ENCODE assay signal across 19 cellular contexts in genomic region chr16:55641430-55642056, GRCh38. TPM values are rescaled to one million over a fixed set of nuclear protein-coding genes. Genes with fewer than 3 reads are reported as not detected.
DNase-seq lines count a peak whose midpoint lies in the region; ATAC-seq, FAIRE-seq and TF ChIP-seq lines count a peak whose summit lies in the region.
"Had no signal": no experiment of that assay in that cellular context is flagged by ENCODE, and none has a peak within 500 bp of the region (broad histone marks: within the 10 kb centered on the region; RNA-seq: fewer than 3 reads in every experiment).

No MANE protein-coding gene starts in this region.

- no peak for TF ChIP-seq CTCF in H9 (conservative IDR thresholded peaks at IDR 0.05)
- TF ChIP-seq CTCF in HepG2 (CRISPR knock-in tag; IDR thresholded peaks at IDR 0.05), result no peak

- no CpG with 5 or more reads among the region's 7 CpGs for WGBS in H9 (ENCODE audit: extremely low coverage, insufficient read length, low lambda C conversion rate)
- WGBS in HepG2 (ENCODE audit: low lambda C conversion rate), result 41% methylated on average over 7 of the region's 7 CpGs

- H3K4me1 Mint-ChIP-seq in H9, result peaks cover 14% of the 10 kb centered on the region in 2 experiments
- H3K4me1 Mint-ChIP-seq: CD14-positive monocyte had no signal

- H3K4me2 ChIP-seq in H9 (ENCODE audit: insufficient read depth, insufficient read length, low read length), result no peak overlapping the region
- H3K4me2 ChIP-seq in HepG2 (ENCODE audit: low read depth, low read length), result peak overlapping the region; percentile 19

- H4K8ac ChIP-seq in H9 (replicated peaks; ENCODE audit: insufficient read length, low read depth, low read length), result no peak overlapping the region

- no peak overlapping the region for H2AFZ ChIP-seq in H9 (ENCODE audit: low read length)
- no peak overlapping the region for H2AFZ ChIP-seq in HepG2 (ENCODE audit: low read length)

- H3K9me3 ChIP-seq in H9 (ENCODE audit: control insufficient read depth, low read depth, low read length), result no peaks in the 10 kb centered on the region
- no peaks in the 10 kb centered on the region for H3K9me3 ChIP-seq in HepG2 (ENCODE audit: low read length)
- H3K9me3 ChIP-seq: HAP-1 had no signal

- H3K4ac ChIP-seq in H9 (ENCODE audit: low read depth, low read length), result no peak overlapping the region

- H2AK5ac ChIP-seq in H9 (ENCODE audit: insufficient read length, low read length), result no peak overlapping the region

- ATAC-seq in HepG2, result no peak
- ATAC-seq in HG02852 (IDR thresholded peaks at IDR 0.05; ENCODE audit: unreplicated experiment), result no peak

- no peak overlapping the region for H3K4me3 ChIP-seq in HepG2 (replicated peaks in 1 of 3; ENCODE audit: insufficient read depth in 1 of 3, low read depth in 2 of 3, low read length in 3 of 3)
- H3K4me3 ChIP-seq: HAP-1 had no signal

- peaks cover 22% of the 10 kb centered on the region for H3K27me3 Mint-ChIP-seq in H9 (ENCODE audit: low read depth)

- FAIRE-seq in endometrium (lab: Jason Lieb, UNC), result peak; percentile 8
- peak; percentile 57 for FAIRE-seq in HepG2 (lab: Jason Lieb, UNC)

- no peak overlapping the region for H3K23ac ChIP-seq in H9 (ENCODE audit: insufficient read length, low read depth, low read length)

- no peak overlapping the region for H3K4me3 Mint-ChIP-seq in H9
- H3K4me3 Mint-ChIP-seq: CD14-positive monocyte had no signal

- H3K9ac ChIP-seq in H9 (ENCODE audit: extremely low read depth, insufficient read length, low read length), result no peak overlapping the region
- H3K9ac ChIP-seq in HepG2 (ENCODE audit: insufficient read depth, low read depth, low read length), result no peak overlapping the region

- intact Hi-C loops in HepG2 (cut with micrococcal nuclease; ENCODE audit: unreplicated experiment), result loop anchor here (2.0 kb wide), 1 partner anchor 133 kb away; the partner anchor contains the start of gene LPCAT2

- H4K91ac ChIP-seq in H9 (ENCODE audit: insufficient read length, low read depth, low read length), result no peak overlapping the region

- H3K9me3 Mint-ChIP-seq in H9, result no peaks in the 10 kb centered on the region
- H3K9me3 Mint-ChIP-seq: CD14-positive monocyte had no signal

- H3K79me2 ChIP-seq in H9 (ENCODE audit: insufficient read depth, low read length) (no peaks in the 10 kb centered on the region), HepG2 (ENCODE audit: insufficient read depth, low read length) (no peaks in the 10 kb centered on the region)

- H3K27ac Mint-ChIP-seq in H9, result no peak overlapping the region
- H3K27ac Mint-ChIP-seq: CD14-positive monocyte had no signal

- H3K27me3 ChIP-seq in H9 (ENCODE audit: insufficient read depth, low read length) (no peaks in the 10 kb centered on the region), HepG2 (ENCODE audit: control insufficient read depth in 1 of 2, insufficient read depth in 2 of 2, low read length in 2 of 2) (no peaks in the 10 kb centered on the region)

- POLR2A ChIA-PET in HepG2 (lab: Yijun Ruan, JAX), result interaction anchor here (1.1 kb wide), 1 partner anchor 19 kb away, joined by 8 read pairs; no protein-coding TSS in a partner anchor

- DNase-seq in AG08396 (ENCODE audit: low spot score), result peak; percentile 58
- DNase-seq in H9, result peak; percentile 12
- peak; percentile 42 for DNase-seq in HepG2 (ENCODE audit: low spot score)
- no peak for DNase-seq in cortex of kidney (lab: John Stamatoyannopoulos, UW)
- DNase-seq in KBM-7, result no peak
- DNase-seq in SIG-M5 (lab: John Stamatoyannopoulos, UW), result no peak
- DNase-seq: NCI-H1436, NCI-H2029, NCI-H2171, NCI-H446 treated with DMSO at 0.1 percent for 48 hours, NCI-H748 treated with DMSO at 0.1 percent for 48 hours, OCI-M1, RPMI8226 had no signal

- no peaks in the 10 kb centered on the region for H3K4me1 ChIP-seq in H9 (ENCODE audit: insufficient read depth, low read length)
- H3K4me1 ChIP-seq in HepG2 (ENCODE audit: insufficient read depth, low read length), result peaks cover 58% of the 10 kb centered on the region
- H3K4me1 ChIP-seq: HAP-1 had no signal

- TF ChIP-seq EP300 in HepG2 (IDR thresholded peaks at IDR 0.05; ENCODE audit: low read depth in 2 of 2, low read length in 2 of 2) (no peak), HepG2 (CRISPR knock-in tag; IDR thresholded peaks at IDR 0.05; ENCODE audit: borderline replicate concordance) (no peak)

- in situ Hi-C loops in HepG2 (cut with HindIII; ENCODE audit: extremely low pct_ligation_motif_present, low pct_unique_long_range_greater_than_20kb) (loop anchor here (5.0 to 10.0 kb wide), 2 partner anchors 61 to 177 kb away; no protein-coding TSS in a partner anchor), KBM-7 (cut with MboI; ENCODE audit: low pct_unique_long_range_greater_than_20kb, low sequenced_read_pairs) (no loop called here)

- no peaks in the 10 kb centered on the region for H3K36me3 Mint-ChIP-seq in H9 (ENCODE audit: insufficient read depth in 1 of 3, low read depth in 3 of 3)
- H3K36me3 Mint-ChIP-seq: CD14-positive monocyte had no signal

- no peaks in the 10 kb centered on the region for H3K79me1 ChIP-seq in H9 (ENCODE audit: insufficient read depth, low read depth, low read length, poor library complexity, severe bottlenecking)

- BruUV-seq in HepG2 (replicated peaks; lab: Mats Ljungman, UMichigan), result no TSS peak

- TF ChIP-seq POLR2A in HepG2 (IDR thresholded peaks at IDR 0.05; ENCODE audit: insufficient read depth in 1 of 2, low read depth in 2 of 2, low read length in 2 of 2), result no peak

- H3K27ac ChIP-seq in H9 (ENCODE audit: insufficient read length, low read depth, low read length) (no peak overlapping the region), HepG2 (ENCODE audit: extremely low read length, insufficient read depth, low read length) (no peak overlapping the region)

- H4K20me1 ChIP-seq in H9 (ENCODE audit: control insufficient read depth, insufficient read depth, insufficient read length), result no peaks in the 10 kb centered on the region
- H4K20me1 ChIP-seq in HepG2 (ENCODE audit: insufficient read depth, low read length), result no peaks in the 10 kb centered on the region

- no peak overlapping the region for H3K18ac ChIP-seq in H9 (ENCODE audit: insufficient read length, low read depth, low read length)

- H3K56ac ChIP-seq in H9 (ENCODE audit: insufficient read length, low read depth, low read length), result no peak overlapping the region

- CTCF ChIA-PET in HepG2 (lab: Yijun Ruan, JAX; ENCODE audit: low intra/inter-chr PET ratio, low total read pairs), result interaction anchor here (2.7 kb wide), 1 partner anchor 177 kb away, joined by 27 read pairs; no protein-coding TSS in a partner anchor

- H4K5ac ChIP-seq in H9 (ENCODE audit: insufficient read length, low read depth, low read length), result no peak overlapping the region

- no peak overlapping the region for H2BK15ac ChIP-seq in H9 (ENCODE audit: low read depth, low read length)

- H2BK20ac ChIP-seq in H9 (ENCODE audit: low read depth, low read length, poor library complexity, severe bottlenecking), result no peak overlapping the region

- no peak for TF ChIP-seq RAD21 in HepG2 (CRISPR knock-in tag; IDR thresholded peaks at IDR 0.05)

- no peak overlapping the region for H3K14ac ChIP-seq in H9 (ENCODE audit: insufficient read depth, low read length)

- no peak overlapping the region for H3T11ph ChIP-seq in H9 (ENCODE audit: low read length)

- H2BK12ac ChIP-seq in H9 (ENCODE audit: insufficient read length, low read depth, low read length), result no peak overlapping the region

- H3K23me2 ChIP-seq in H9 (ENCODE audit: insufficient read length, low read depth, low read length, poor library complexity, severe bottlenecking), result peaks cover 2% of the 10 kb centered on the region

- no peaks in the 10 kb centered on the region for H3K36me3 ChIP-seq in HepG2 (replicated peaks in 1 of 2; ENCODE audit: control insufficient read depth in 1 of 2, insufficient read depth in 2 of 2, low read length in 2 of 2)
- H3K36me3 ChIP-seq: HAP-1 had no signal

- H2BK120ac ChIP-seq in H9 (ENCODE audit: low read depth, low read length, poor library complexity, severe bottlenecking), result no peak overlapping the region

- H2BK5ac ChIP-seq in H9 (ENCODE audit: insufficient read length, low read length), result no peak overlapping the region

TF ChIP-seq in HepG2, 621 proteins besides CTCF, POLR2A, EP300 and RAD21 (continues in another document):
- TF ChIP-seq NKX3-1 (CRISPR knock-in tag; IDR thresholded peaks at IDR 0.05), result no peak
- TF ChIP-seq ZFP36L1 (CRISPR knock-in tag; IDR thresholded peaks at IDR 0.05), result no peak
- TF ChIP-seq, protein P1, sequence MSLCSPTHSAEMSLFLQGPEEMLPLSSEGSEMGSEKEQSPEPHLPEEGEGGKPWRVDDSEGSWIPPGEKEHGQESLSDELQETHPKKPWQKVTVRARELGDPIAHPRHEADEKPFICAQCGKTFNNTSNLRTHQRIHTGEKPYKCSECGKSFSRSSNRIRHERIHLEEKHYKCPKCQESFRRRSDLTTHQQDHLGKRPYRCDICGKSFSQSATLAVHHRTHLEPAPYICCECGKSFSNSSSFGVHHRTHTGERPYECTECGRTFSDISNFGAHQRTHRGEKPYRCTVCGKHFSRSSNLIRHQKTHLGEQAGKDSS (CRISPR knock-in tag; IDR thresholded peaks at IDR 0.05; ENCODE audit: borderline replicate concordance, low read depth), result no peak
- no peak for TF ChIP-seq BRD4 (CRISPR knock-in tag; IDR thresholded peaks at IDR 0.05)

RNA-seq across cellular contexts. Expression of gene SLC6A2, which starts 14.2 kb away (rescaled TPM):
- 0.24 TPM in 1 of 2 replicates, not detected in the other for total RNA-seq in H9 (2021)
- total RNA-seq in HepG2 (2016; rRNA removed; fragmentation: Illumina TruSeq; extraction: Trizol), result 0.65 and 0.66 TPM in 2 replicates
- 0.18 and 0.20 TPM in 2 replicates for total RNA-seq in HepG2 (2016; cell fraction: cytosol; rRNA removed; fragmentation: Illumina TruSeq; extraction: Trizol; ENCODE audit: low read depth)
- total RNA-seq in HepG2 (2016; cell fraction: insoluble cytoplasmic fraction; rRNA removed; fragmentation: Illumina TruSeq; extraction: Trizol), result 0.34 and 1.00 TPM in 2 replicates
- 0.19 and 0.59 TPM in 2 replicates for total RNA-seq in HepG2 (2016; cell fraction: membrane; rRNA removed; fragmentation: Illumina TruSeq; extraction: Trizol)
- 1.0 and 2.1 TPM in 2 replicates for total RNA-seq in HepG2 (2016; cell fraction: nucleus; rRNA removed; fragmentation: Illumina TruSeq; extraction: Trizol)
- 0.37 and 0.62 TPM in 2 replicates for polyA plus RNA-seq in HepG2 (2011; rRNA removed)
- polyA plus RNA-seq in HepG2 (2011; cell fraction: cytosol; rRNA removed), result 0.21 and 0.26 TPM in 2 replicates
- polyA plus RNA-seq in HepG2 (2011; cell fraction: nucleus; rRNA removed), result 2.4 and 2.6 TPM in 2 replicates
- polyA plus RNA-seq in HepG2 (2012), result 0.21 and 0.43 TPM in 2 replicates
- polyA plus RNA-seq in HepG2 (2016; cell fraction: cytosol; fragmentation: Illumina TruSeq; extraction: Trizol; ENCODE audit: low read depth), result 0.05 and 0.15 TPM in 2 replicates
- 0.37 and 0.40 TPM in 2 replicates for polyA plus RNA-seq in HepG2 (2016; cell fraction: insoluble cytoplasmic fraction; fragmentation: Illumina TruSeq; extraction: Trizol; ENCODE audit: low read depth)
- polyA plus RNA-seq in HepG2 (2016; cell fraction: membrane; fragmentation: Illumina TruSeq; extraction: Trizol; ENCODE audit: low read depth), result 0.27 and 0.29 TPM in 2 replicates
- polyA plus RNA-seq in HepG2 (2016; cell fraction: nucleus; fragmentation: Illumina TruSeq; extraction: Trizol; ENCODE audit: insufficient read depth, low read depth), result 1.8 and 2.2 TPM in 2 replicates
- polyA minus RNA-seq in HepG2 (2011; rRNA and poly(A)+ RNA removed; ENCODE audit: low replicate concordance), result 0.64 TPM in 1 of 2 replicates, not detected in the other
- polyA minus RNA-seq in HepG2 (2011; cell fraction: cytosol; rRNA and poly(A)+ RNA removed), result 0.18 TPM in 1 of 2 replicates, not detected in the other
- polyA minus RNA-seq in HepG2 (2011; cell fraction: nucleus; rRNA and poly(A)+ RNA removed), result 0.26 and 0.62 TPM in 2 replicates
- total RNA-seq: Daoy, HT-29 had no signal
- polyA plus RNA-seq: CD14-positive monocyte had no signal

Comparison
In these comparisons a context has a peak if more than half of its experiments do, and no peak if none do; other contexts are left out.
1. DNase-seq: peak in AG08396 (single experiment), H9 (single experiment) and HepG2 (single experiment); none in cortex of kidney (single experiment), KBM-7 (single experiment) and SIG-M5 (single experiment).